In the genomic region with DNA sequence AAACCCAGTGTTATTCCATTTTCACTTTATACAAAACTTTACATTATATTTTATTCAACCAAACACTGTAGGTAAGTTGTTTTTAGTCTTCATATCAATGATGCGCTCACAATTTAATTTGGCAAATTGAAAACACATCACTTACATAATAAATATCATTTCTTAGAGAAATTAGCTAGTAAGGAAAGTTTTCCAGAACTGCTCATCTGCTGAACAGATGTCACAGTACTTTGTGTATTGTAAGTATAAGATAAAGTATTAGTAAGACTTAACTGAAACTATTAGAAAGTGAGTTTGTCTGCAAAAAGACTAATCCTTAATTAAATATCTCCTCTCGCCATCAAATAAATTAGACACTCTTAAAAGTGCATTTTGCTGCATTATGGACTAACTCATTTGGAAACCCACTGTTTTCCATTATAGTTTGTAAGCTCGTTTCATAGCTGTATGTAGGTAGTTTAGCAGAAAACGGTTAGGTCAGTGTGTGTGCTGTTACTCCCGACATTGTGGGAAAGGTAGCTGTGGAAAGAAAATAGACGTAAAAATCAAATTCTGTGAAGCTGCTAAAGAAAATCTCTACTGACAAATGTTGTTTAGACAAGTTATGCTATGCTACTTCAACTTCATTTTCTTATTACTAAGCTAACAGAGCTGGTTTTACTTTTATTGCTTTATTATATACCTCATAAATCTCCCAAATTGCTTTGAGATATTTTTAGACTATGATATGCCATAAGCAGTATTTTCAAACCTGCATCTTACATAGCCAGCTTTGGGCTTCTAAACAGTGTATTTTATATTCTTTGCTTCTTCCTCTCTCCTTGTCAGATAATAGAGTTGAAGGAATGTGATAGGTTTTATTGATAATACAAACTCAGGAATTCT, we compare ENCODE assay signal across 20 cellular contexts.
A peak's percentile ranks its signal among the peaks of the same experiment; 100 is the strongest.
DNase-seq lines count a peak whose midpoint lies in the region; ATAC-seq, FAIRE-seq and TF ChIP-seq lines count a peak whose summit lies in the region.
"Had no signal": no experiment of that assay in that cellular context is flagged by ENCODE, and none has a peak within 500 bp of the region (broad histone marks: within the 10 kb centered on the region; RNA-seq: fewer than 3 reads in every experiment).

No MANE protein-coding gene starts in this region.

- no peaks in the 10 kb centered on the region for H3K9me2 ChIP-seq in hepatocyte (replicated peaks; ENCODE audit: insufficient read depth)

- H4K91ac ChIP-seq in IMR-90 (ENCODE audit: insufficient read depth, low read depth, low read length), result no peak overlapping the region

- BruUV-seq in IMR-90 (replicated peaks; lab: Mats Ljungman, UMichigan), result no TSS peak

- no peak overlapping the region for H3K14ac ChIP-seq in IMR-90 (replicated peaks; ENCODE audit: low read depth, low read length)

- H4K5ac ChIP-seq in IMR-90 (ENCODE audit: low read depth, low read length), result no peak overlapping the region

- H2AFZ ChIP-seq in IMR-90 (replicated peaks; ENCODE audit: low read length, poor library complexity) (no peak overlapping the region), hepatocyte (no peak overlapping the region)
- H2AFZ ChIP-seq: PC-9 had no signal

- no peak overlapping the region for H2BK5ac ChIP-seq in IMR-90 (ENCODE audit: low read depth, low read length, poor library complexity, severe bottlenecking)

- no peak for TF ChIP-seq RAD21 in IMR-90 (IDR thresholded peaks at IDR 0.05; ENCODE audit: low read length)

- H3K9me3 ChIP-seq in IMR-90 (ENCODE audit: control insufficient read depth, insufficient read depth, low read length) (no peaks in the 10 kb centered on the region), hepatocyte (ENCODE audit: low read depth) (no peaks in the 10 kb centered on the region), pancreas (no peaks in the 10 kb centered on the region), BE2C (no peaks in the 10 kb centered on the region)

- H3K4me2 ChIP-seq in IMR-90 (ENCODE audit: low read depth, low read length), result no peak overlapping the region
- peak overlapping the region; percentile 46 for H3K4me2 ChIP-seq in hepatocyte
- H3K4me2 ChIP-seq: PC-9 had no signal

- H3K4me3 ChIP-seq in IMR-90 (ENCODE audit: insufficient read depth, low read depth, low read length) (no peak overlapping the region), hepatocyte (no peak overlapping the region), pancreas (no peak overlapping the region), BE2C (ENCODE audit: low read depth, low read length) (no peak overlapping the region)
- H3K4me3 ChIP-seq: K562, PC-9 had no signal

- TF ChIP-seq POLR2A in IMR-90 (IDR thresholded peaks at IDR 0.05; ENCODE audit: low read depth, low read length), result no peak

- no peak overlapping the region for H3K56ac ChIP-seq in IMR-90 (ENCODE audit: extremely low read depth, insufficient read depth, low read length)

- CTCF ChIA-PET in IMR-90 (lab: Yijun Ruan, JAX), result interaction anchor here (1.0 to 1.2 kb wide), 3 partner anchors 9 to 343 kb away, joined by 3 to 5 read pairs (median 3); no protein-coding TSS in a partner anchor

- H3K79me2 ChIP-seq in hepatocyte, result no peaks in the 10 kb centered on the region

- TF ChIP-seq CTCF in D721Med (IDR thresholded peaks at IDR 0.05; ENCODE audit: insufficient read depth, missing control alignments), result no peak
- no peak for TF ChIP-seq CTCF in IMR-90 (conservative IDR thresholded peaks at IDR 0.05; ENCODE audit: low read depth, low read length)
- TF ChIP-seq CTCF in hepatocyte (IDR thresholded peaks at IDR 0.05; ENCODE audit: poor library complexity), result no peak
- no peak for TF ChIP-seq CTCF in pancreas (IDR thresholded peaks at IDR 0.05)
- TF ChIP-seq CTCF in BE2C (IDR thresholded peaks at IDR 0.05; ENCODE audit: low read depth, low read length), result no peak

- intact Hi-C loops in IMR-90 (cut with micrococcal nuclease) (no loop called here), pancreas (cut with DNase I) (no loop called here)

- H3K36me3 ChIP-seq in IMR-90 (ENCODE audit: control insufficient read depth, insufficient read depth, low read length) (no peaks in the 10 kb centered on the region), hepatocyte (replicated peaks; ENCODE audit: insufficient read depth, low read depth) (no peaks in the 10 kb centered on the region), pancreas (no peaks in the 10 kb centered on the region), BE2C (no peaks in the 10 kb centered on the region)

- no peaks in the 10 kb centered on the region for H3K4me1 ChIP-seq in IMR-90 (ENCODE audit: control insufficient read depth, insufficient read depth, low read length)
- H3K4me1 ChIP-seq in hepatocyte (ENCODE audit: insufficient read depth), result no peaks in the 10 kb centered on the region
- no peaks in the 10 kb centered on the region for H3K4me1 ChIP-seq in pancreas
- H3K4me1 ChIP-seq in BE2C, result no peaks in the 10 kb centered on the region

- no peak overlapping the region for H2AK9ac ChIP-seq in IMR-90 (replicated peaks; ENCODE audit: low read depth, low read length, poor library complexity)

- H3K9ac ChIP-seq in IMR-90 (ENCODE audit: low read depth, low read length), result no peak overlapping the region

- H4K8ac ChIP-seq in IMR-90 (ENCODE audit: low read depth in 2 of 2, low read length in 2 of 2), result no peak overlapping the region

- H2AK5ac ChIP-seq in IMR-90 (ENCODE audit: low read depth, low read length), result no peak overlapping the region

- DNase-seq in D721Med (ENCODE audit: insufficient read length, low spot score) (no peak), IMR-90 (no peak), hepatocyte (ENCODE audit: low spot score) (no peak), pancreas (no peak), UCSD-AML1 (lab: John Stamatoyannopoulos, UW; ENCODE audit: unreplicated experiment) (no peak), anterior cingulate cortex (lab: John Stamatoyannopoulos, UW) (no peak), BE2C (no peak)
- DNase-seq: ACHN; CD8-positive, alpha-beta T cell; GF-D8; HCEC 1CT; NCI-H1417 treated with DMSO at 0.1 percent for 48 hours; NCI-H1930; NCI-H2171 treated with DMSO at 0.1 percent for 48 hours; NCI-H748 treated with DMSO at 0.1 percent for 48 hours; PC-9 had no signal

- no peak overlapping the region for H2BK20ac ChIP-seq in IMR-90 (ENCODE audit: low read depth, low read length)

- POLR2A ChIA-PET in IMR-90 (lab: Charles Lee; ENCODE audit: unreplicated experiment), result no interaction called here

- no peak overlapping the region for H3K23ac ChIP-seq in IMR-90 (ENCODE audit: low read depth, low read length)

- no peak overlapping the region for H3K18ac ChIP-seq in IMR-90 (ENCODE audit: low read depth, low read length)

- H4K20me1 ChIP-seq in IMR-90 (ENCODE audit: insufficient read depth, low read length), result no peaks in the 10 kb centered on the region
- no peaks in the 10 kb centered on the region for H4K20me1 ChIP-seq in hepatocyte (ENCODE audit: insufficient read depth, poor library complexity, severe bottlenecking)

- ATAC-seq in IMR-90 (ENCODE audit: low read depth) (peak; percentile 19), pancreas (no peak)
- ATAC-seq: CD8-positive, alpha-beta T cell; K562 had no signal

- no peak overlapping the region for H3K4ac ChIP-seq in IMR-90 (ENCODE audit: low read depth, low read length)

- no peak overlapping the region for H2BK120ac ChIP-seq in IMR-90 (ENCODE audit: low read depth, low read length)

- no peaks in the 10 kb centered on the region for H3K9me1 ChIP-seq in IMR-90 (ENCODE audit: insufficient read depth, low read length)

- H3K79me1 ChIP-seq in IMR-90 (ENCODE audit: low read depth in 1 of 2, low read length in 2 of 2), result no peaks in the 10 kb centered on the region

- H3K27me3 ChIP-seq in IMR-90 (ENCODE audit: control insufficient read depth, insufficient read depth, low read length), result no peaks in the 10 kb centered on the region
- H3K27me3 ChIP-seq in hepatocyte, result no peaks in the 10 kb centered on the region
- H3K27me3 ChIP-seq in pancreas, result no peaks in the 10 kb centered on the region
- H3K27me3 ChIP-seq in BE2C, result peaks cover 6% of the 10 kb centered on the region

- in situ Hi-C loops in IMR-90 (cut with MboI; ENCODE audit: low sequenced_read_pairs), result no loop called here

- dilution Hi-C loops in IMR-90 (cut with HindIII; ENCODE audit: low sequenced_read_pairs, unreplicated experiment), result no loop called here

- no peak overlapping the region for H2BK15ac ChIP-seq in IMR-90 (ENCODE audit: low read depth, low read length)

- WGBS in IMR-90 (ENCODE audit: extremely low coverage in 2 of 2, insufficient read length in 1 of 2), 2 experiments, result no CpG with 5 or more reads among the region's 6 CpGs
- 54% methylated on average over 6 of the region's 6 CpGs for WGBS in hepatocyte (ENCODE audit: low lambda C conversion rate, missing lambda C conversion rate)
- WGBS in pancreas, 2 donors, result 79 to 86% methylated on average over 6 of the region's 6 CpGs

- H3K27ac ChIP-seq in IMR-90 (ENCODE audit: insufficient read depth, low read length), result no peak overlapping the region
- H3K27ac ChIP-seq in hepatocyte, result peak overlapping the region; percentile 57
- H3K27ac ChIP-seq in pancreas, result no peak overlapping the region
- H3K27ac ChIP-seq: HL-60, PC-9 had no signal

- FAIRE-seq in D721Med (lab: Jason Lieb, UNC), result peak; percentile 66
- FAIRE-seq in pancreas (lab: Jason Lieb, UNC), result peak; percentile 80
- FAIRE-seq: GM12891, GM18507, K562 had no signal

TF ChIP-seq in IMR-90, 13 proteins besides CTCF, POLR2A, EP300 and RAD21 (continues in another document):
- TF ChIP-seq MAFK (IDR thresholded peaks at IDR 0.05; ENCODE audit: low read depth, low read length) (no peak), CEBPB (IDR thresholded peaks at IDR 0.05; ENCODE audit: low read depth, low read length) (no peak), RCOR1 (IDR thresholded peaks at IDR 0.05; ENCODE audit: insufficient replicate concordance, low read length) (no peak), MAZ (IDR thresholded peaks at IDR 0.05; ENCODE audit: borderline replicate concordance, low read depth, low read length) (no peak), RFX5 (IDR thresholded peaks at IDR 0.05; ENCODE audit: low read depth, low read length) (no peak), NFE2L2 (IDR thresholded peaks at IDR 0.05; ENCODE audit: low read depth, low read length) (no peak), CHD1 (IDR thresholded peaks at IDR 0.05; ENCODE audit: low read depth, low read length) (no peak), FOS (IDR thresholded peaks at IDR 0.05; ENCODE audit: low read depth, low read length) (no peak), MXI1 (IDR thresholded peaks at IDR 0.05; ENCODE audit: borderline replicate concordance, low read depth, low read length) (no peak), SMC3 (IDR thresholded peaks at IDR 0.05; ENCODE audit: low read depth, low read length) (no peak)
- TF ChIP-seq, protein P1, sequence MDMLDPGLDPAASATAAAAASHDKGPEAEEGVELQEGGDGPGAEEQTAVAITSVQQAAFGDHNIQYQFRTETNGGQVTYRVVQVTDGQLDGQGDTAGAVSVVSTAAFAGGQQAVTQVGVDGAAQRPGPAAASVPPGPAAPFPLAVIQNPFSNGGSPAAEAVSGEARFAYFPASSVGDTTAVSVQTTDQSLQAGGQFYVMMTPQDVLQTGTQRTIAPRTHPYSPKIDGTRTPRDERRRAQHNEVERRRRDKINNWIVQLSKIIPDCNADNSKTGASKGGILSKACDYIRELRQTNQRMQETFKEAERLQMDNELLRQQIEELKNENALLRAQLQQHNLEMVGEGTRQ (IDR thresholded peaks at IDR 0.05; ENCODE audit: low read depth, low read length), result no peak
